1 cellular context compared by ENCODE assay signal in the genomic region with DNA sequence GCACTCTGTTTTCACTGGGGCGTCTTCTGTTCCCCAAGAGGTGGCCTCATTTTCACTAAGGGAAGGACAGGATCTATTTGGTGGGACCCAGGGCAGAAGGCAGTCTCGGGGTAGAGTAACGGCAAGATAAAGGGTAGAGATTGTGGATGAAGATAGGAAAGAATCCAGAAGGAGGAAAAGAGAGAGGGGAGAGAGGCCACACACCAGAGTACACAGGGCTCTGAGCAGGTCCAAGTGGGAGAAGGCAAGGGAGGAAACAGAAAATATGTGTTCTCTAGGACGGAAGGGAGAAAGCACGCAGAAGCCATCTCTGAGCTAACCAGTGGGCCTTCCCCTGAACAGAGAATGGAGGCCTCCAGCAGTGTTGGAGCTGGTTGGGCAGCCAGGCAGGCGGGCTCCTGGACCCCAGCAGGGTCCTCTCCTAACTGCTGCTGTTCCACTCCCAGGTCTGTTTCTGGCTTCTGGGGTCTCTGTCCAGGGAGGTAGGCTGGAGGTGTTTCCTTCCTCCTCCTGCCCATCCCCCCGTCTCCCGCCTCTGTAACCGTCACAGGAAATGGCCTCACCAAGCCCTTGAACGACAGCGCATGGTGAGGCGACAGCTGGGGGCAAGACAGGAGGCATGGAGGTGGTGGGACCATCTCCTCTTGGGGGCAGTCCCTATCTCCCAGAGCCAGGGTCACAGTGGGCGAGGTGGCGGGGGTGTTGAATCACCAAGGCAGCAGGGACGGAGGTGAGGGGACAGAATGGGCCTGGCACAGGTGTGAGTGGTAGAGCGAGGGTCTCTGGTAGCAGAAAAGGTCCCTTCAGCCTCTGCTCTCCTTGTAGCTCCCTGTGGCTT.
TF ChIP-seq lines count a peak whose summit lies in the region.

No MANE protein-coding gene starts in this region.

TF ChIP-seq in K562, 482 proteins besides CTCF, POLR2A, EP300 and RAD21 (continued from another document and continues in another):
- TF ChIP-seq, protein P1, sequence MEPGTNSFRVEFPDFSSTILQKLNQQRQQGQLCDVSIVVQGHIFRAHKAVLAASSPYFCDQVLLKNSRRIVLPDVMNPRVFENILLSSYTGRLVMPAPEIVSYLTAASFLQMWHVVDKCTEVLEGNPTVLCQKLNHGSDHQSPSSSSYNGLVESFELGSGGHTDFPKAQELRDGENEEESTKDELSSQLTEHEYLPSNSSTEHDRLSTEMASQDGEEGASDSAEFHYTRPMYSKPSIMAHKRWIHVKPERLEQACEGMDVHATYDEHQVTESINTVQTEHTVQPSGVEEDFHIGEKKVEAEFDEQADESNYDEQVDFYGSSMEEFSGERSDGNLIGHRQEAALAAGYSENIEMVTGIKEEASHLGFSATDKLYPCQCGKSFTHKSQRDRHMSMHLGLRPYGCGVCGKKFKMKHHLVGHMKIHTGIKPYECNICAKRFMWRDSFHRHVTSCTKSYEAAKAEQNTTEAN (CRISPR knock-in tag; IDR thresholded peaks at IDR 0.05): no peak
- TF ChIP-seq MYC (IDR thresholded peaks at IDR 0.05; ENCODE audit: low read depth, low read length) (peak; percentile 82), MYC (CRISPR knock-in tag; IDR thresholded peaks at IDR 0.05; ENCODE audit: borderline replicate concordance, low read depth) (no peak; the same call in 1 of the 2 replicates), HNRNPL (IDR thresholded peaks at IDR 0.05; ENCODE audit: low read depth, low read length) (no peak), HNRNPH1 (optimal IDR thresholded peaks at IDR 0.05; ENCODE audit: low read depth, low read length) (no peak), ZFP30 (CRISPR knock-in tag; IDR thresholded peaks at IDR 0.05; ENCODE audit: borderline replicate concordance) (no peak), PRPF4 (IDR thresholded peaks at IDR 0.05; ENCODE audit: insufficient read depth, low read depth, low read length, poor library complexity, severe bottlenecking) (no peak), PYGO2 (tag; IDR thresholded peaks at IDR 0.05) (peak; percentile 11; the same call in 1 of the 2 replicates), CREM (IDR thresholded peaks at IDR 0.05; ENCODE audit: low read depth) (peak; percentile 89), TEAD4 (IDR thresholded peaks at IDR 0.05; ENCODE audit: low read length) (peak; percentile 31; the same call in 1 of the 2 replicates), TEAD4 (CRISPR knock-in tag; IDR thresholded peaks at IDR 0.05; ENCODE audit: borderline replicate concordance) (no peak), THRAP3 (IDR thresholded peaks at IDR 0.05; ENCODE audit: borderline replicate concordance) (0 out of 2 replicates have a peak, but pooled peaks have one; percentile 64), RB1 (IDR thresholded peaks at IDR 0.05; ENCODE audit: low read depth) (peak; percentile 63), SMARCA4 (IDR thresholded peaks at IDR 0.05) (no peak; the same call in none of the 2 replicates), ZNF589 (CRISPR knock-in tag; IDR thresholded peaks at IDR 0.05; ENCODE audit: low read depth) (peak; percentile 51; the same call in 1 of the 2 replicates), PHB2 (IDR thresholded peaks at IDR 0.05; ENCODE audit: low read depth) (peak; percentile 54; the same call in 1 of the 2 replicates), ETV1 (tag; conservative IDR thresholded peaks at IDR 0.05; ENCODE audit: low read depth) (peak; percentile 85), DNMT1 (IDR thresholded peaks at IDR 0.05) (0 out of 2 replicates have a peak, but pooled peaks have one; percentile 83), RNF2 (IDR thresholded peaks at IDR 0.05) (peak; percentile 95), ZC3H8 (IDR thresholded peaks at IDR 0.05) (0 out of 2 replicates have a peak, but pooled peaks have one; percentile 68), NBN (IDR thresholded peaks at IDR 0.05; ENCODE audit: low read depth) (peak; percentile 78), ZNF586 (CRISPR knock-in tag; conservative IDR thresholded peaks at IDR 0.05) (peak; percentile 27; the same call in 1 of the 2 replicates), MED1 (CRISPR knock-in tag; IDR thresholded peaks at IDR 0.05; ENCODE audit: borderline replicate concordance) (no peak), NR4A1 (CRISPR knock-in tag; IDR thresholded peaks at IDR 0.05) (no peak; the same call in none of the 2 replicates), NR4A1 (tag; IDR thresholded peaks at IDR 0.05) (peak; percentile 83; the same call in 1 of the 2 replicates), ZEB2 (IDR thresholded peaks at IDR 0.05) (peak; percentile 10; the same call in 1 of the 2 replicates), ZNF121 (CRISPR knock-in tag; conservative IDR thresholded peaks at IDR 0.05) (no peak), RBM39 (optimal IDR thresholded peaks at IDR 0.05; ENCODE audit: low read depth, low read length) (no peak), SP1 (CRISPR knock-in tag; IDR thresholded peaks at IDR 0.05) (peak; percentile 33), FOXA3 (CRISPR knock-in tag; conservative IDR thresholded peaks at IDR 0.05 in 1 of 2, IDR thresholded peaks at IDR 0.05 in 1 of 2) (0 out of 4 replicates have a peak, but pooled peaks of 1 of the 2 experiments have one; percentile 35), CBFB (CRISPR knock-in tag; IDR thresholded peaks at IDR 0.05) (peak; percentile 14; the same call in 1 of the 2 replicates), CSDE1 (IDR thresholded peaks at IDR 0.05) (peak in 1 of 2 experiments; percentile 53; a peak in 2 of 4 replicates), BRD4 (IDR thresholded peaks at IDR 0.05) (peak; percentile 83; the same call in 1 of the 2 replicates)
- TF ChIP-seq, protein P2, sequence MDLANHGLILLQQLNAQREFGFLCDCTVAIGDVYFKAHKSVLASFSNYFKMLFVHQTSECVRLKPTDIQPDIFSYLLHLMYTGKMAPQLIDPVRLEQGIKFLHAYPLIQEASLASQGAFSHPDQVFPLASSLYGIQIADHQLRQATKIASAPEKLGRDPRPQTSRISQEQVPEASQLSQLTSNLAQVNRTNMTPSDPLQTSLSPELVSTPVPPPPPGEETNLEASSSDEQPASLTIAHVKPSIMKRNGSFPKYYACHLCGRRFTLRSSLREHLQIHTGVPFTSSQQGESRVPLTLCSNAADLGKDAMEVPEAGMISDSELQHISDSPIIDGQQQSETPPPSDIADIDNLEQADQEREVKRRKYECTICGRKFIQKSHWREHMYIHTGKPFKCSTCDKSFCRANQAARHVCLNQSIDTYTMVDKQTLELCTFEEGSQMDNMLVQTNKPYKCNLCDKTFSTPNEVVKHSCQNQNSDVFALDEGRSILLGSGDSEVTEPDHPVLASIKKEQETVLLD (IDR thresholded peaks at IDR 0.05): peak; percentile 51; the same call in 1 of the 2 replicates
- TF ChIP-seq, protein P3, sequence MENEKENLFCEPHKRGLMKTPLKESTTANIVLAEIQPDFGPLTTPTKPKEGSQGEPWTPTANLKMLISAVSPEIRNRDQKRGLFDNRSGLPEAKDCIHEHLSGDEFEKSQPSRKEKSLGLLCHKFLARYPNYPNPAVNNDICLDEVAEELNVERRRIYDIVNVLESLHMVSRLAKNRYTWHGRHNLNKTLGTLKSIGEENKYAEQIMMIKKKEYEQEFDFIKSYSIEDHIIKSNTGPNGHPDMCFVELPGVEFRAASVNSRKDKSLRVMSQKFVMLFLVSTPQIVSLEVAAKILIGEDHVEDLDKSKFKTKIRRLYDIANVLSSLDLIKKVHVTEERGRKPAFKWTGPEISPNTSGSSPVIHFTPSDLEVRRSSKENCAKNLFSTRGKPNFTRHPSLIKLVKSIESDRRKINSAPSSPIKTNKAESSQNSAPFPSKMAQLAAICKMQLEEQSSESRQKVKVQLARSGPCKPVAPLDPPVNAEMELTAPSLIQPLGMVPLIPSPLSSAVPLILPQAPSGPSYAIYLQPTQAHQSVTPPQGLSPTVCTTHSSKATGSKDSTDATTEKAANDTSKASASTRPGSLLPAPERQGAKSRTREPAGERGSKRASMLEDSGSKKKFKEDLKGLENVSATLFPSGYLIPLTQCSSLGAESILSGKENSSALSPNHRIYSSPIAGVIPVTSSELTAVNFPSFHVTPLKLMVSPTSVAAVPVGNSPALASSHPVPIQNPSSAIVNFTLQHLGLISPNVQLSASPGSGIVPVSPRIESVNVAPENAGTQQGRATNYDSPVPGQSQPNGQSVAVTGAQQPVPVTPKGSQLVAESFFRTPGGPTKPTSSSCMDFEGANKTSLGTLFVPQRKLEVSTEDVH (IDR thresholded peaks at IDR 0.05; ENCODE audit: low read depth, partially characterized antibody): peak; percentile 53
- TF ChIP-seq, protein P4, sequence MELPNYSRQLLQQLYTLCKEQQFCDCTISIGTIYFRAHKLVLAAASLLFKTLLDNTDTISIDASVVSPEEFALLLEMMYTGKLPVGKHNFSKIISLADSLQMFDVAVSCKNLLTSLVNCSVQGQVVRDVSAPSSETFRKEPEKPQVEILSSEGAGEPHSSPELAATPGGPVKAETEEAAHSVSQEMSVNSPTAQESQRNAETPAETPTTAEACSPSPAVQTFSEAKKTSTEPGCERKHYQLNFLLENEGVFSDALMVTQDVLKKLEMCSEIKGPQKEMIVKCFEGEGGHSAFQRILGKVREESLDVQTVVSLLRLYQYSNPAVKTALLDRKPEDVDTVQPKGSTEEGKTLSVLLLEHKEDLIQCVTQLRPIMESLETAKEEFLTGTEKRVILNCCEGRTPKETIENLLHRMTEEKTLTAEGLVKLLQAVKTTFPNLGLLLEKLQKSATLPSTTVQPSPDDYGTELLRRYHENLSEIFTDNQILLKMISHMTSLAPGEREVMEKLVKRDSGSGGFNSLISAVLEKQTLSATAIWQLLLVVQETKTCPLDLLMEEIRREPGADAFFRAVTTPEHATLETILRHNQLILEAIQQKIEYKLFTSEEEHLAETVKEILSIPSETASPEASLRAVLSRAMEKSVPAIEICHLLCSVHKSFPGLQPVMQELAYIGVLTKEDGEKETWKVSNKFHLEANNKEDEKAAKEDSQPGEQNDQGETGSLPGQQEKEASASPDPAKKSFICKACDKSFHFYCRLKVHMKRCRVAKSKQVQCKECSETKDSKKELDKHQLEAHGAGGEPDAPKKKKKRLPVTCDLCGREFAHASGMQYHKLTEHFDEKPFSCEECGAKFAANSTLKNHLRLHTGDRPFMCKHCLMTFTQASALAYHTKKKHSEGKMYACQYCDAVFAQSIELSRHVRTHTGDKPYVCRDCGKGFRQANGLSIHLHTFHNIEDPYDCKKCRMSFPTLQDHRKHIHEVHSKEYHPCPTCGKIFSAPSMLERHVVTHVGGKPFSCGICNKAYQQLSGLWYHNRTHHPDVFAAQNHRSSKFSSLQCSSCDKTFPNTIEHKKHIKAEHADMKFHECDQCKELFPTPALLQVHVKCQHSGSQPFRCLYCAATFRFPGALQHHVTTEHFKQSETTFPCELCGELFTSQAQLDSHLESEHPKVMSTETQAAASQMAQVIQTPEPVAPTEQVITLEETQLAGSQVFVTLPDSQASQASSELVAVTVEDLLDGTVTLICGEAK (IDR thresholded peaks at IDR 0.05): peak; percentile 12; the same call in 1 of the 2 replicates
- TF ChIP-seq, protein P4 (CRISPR knock-in tag; IDR thresholded peaks at IDR 0.05): 0 out of 2 replicates have a peak, but pooled peaks have one; percentile 22
- TF ChIP-seq, protein P5, sequence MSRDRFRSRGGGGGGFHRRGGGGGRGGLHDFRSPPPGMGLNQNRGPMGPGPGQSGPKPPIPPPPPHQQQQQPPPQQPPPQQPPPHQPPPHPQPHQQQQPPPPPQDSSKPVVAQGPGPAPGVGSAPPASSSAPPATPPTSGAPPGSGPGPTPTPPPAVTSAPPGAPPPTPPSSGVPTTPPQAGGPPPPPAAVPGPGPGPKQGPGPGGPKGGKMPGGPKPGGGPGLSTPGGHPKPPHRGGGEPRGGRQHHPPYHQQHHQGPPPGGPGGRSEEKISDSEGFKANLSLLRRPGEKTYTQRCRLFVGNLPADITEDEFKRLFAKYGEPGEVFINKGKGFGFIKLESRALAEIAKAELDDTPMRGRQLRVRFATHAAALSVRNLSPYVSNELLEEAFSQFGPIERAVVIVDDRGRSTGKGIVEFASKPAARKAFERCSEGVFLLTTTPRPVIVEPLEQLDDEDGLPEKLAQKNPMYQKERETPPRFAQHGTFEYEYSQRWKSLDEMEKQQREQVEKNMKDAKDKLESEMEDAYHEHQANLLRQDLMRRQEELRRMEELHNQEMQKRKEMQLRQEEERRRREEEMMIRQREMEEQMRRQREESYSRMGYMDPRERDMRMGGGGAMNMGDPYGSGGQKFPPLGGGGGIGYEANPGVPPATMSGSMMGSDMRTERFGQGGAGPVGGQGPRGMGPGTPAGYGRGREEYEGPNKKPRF (IDR thresholded peaks at IDR 0.05; ENCODE audit: low read depth, low read length): no peak
- TF ChIP-seq, protein P6, sequence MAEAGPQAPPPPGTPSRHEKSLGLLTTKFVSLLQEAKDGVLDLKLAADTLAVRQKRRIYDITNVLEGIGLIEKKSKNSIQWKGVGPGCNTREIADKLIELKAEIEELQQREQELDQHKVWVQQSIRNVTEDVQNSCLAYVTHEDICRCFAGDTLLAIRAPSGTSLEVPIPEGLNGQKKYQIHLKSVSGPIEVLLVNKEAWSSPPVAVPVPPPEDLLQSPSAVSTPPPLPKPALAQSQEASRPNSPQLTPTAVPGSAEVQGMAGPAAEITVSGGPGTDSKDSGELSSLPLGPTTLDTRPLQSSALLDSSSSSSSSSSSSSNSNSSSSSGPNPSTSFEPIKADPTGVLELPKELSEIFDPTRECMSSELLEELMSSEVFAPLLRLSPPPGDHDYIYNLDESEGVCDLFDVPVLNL (CRISPR knock-in tag; IDR thresholded peaks at IDR 0.05; ENCODE audit: low read depth): peak; percentile 68; the same call in 1 of the 2 replicates
